In the genomic region with DNA sequence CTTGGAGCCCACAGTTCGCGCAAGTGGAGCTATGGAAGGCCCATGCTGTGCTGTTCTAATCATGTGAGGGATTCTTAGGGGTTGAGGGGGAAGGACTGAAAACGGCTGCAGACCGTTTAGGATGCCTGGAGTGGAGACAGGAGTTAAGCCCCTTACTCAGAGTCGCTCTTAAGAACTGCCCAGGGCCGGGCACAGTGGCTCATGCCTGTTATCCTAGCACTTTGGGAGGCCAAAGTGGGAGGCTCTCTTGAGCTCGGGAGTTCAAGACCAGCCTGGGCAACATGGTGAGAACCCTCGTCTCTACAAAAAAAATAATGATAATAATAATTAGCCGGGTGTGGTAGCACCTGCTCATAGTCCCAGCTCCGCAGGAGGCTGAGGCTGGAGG, we compare ENCODE assay signal across 8 cellular contexts. TPM values are rescaled to one million over a fixed set of nuclear protein-coding genes. Genes with fewer than 3 reads are reported as not detected.
A peak's percentile ranks its signal among the peaks of the same experiment; 100 is the strongest.
DNase-seq lines count a peak whose midpoint lies in the region; ATAC-seq and TF ChIP-seq lines count a peak whose summit lies in the region.

No MANE protein-coding gene starts in this region.

- DNase-seq in stimulated activated naive CD8-positive, alpha-beta T cell treated with anti-CD3 and anti-CD28 coated beads, Interleukin-15, Interleukin-2, amounts not matched to agents 100 U/mL and 50 U/mL, for 24 hours = no peak
- DNase-seq in breast epithelium (ENCODE audit: low spot score in 2 of 2) = no peak
- DNase-seq in mesothelial cell of epicardium (ENCODE audit: low spot score in 2 of 2, unreplicated experiment in 2 of 2) = no peak
- DNase-seq in aorta = no peak
- no peak for DNase-seq in GM20000 (ENCODE audit: low spot score)
- DNase-seq in AG08395 (ENCODE audit: low spot score) = no peak

- TF ChIP-seq CTCF in breast epithelium (IDR thresholded peaks at IDR 0.05) = no peak
- TF ChIP-seq CTCF in mesothelial cell of epicardium (IDR thresholded peaks at IDR 0.05; ENCODE audit: unreplicated experiment) = no peak
- no peak for TF ChIP-seq CTCF in GM20000 (IDR thresholded peaks at IDR 0.05; ENCODE audit: extremely low read depth, missing control alignments)

- no peaks in the 10 kb centered on the region for H3K27me3 Mint-ChIP-seq in stimulated activated naive CD8-positive, alpha-beta T cell treated with anti-CD3 and anti-CD28 coated beads, Interleukin-15, Interleukin-2, amounts not matched to agents 100 ng/mL and 50 ng/mL, for 24 hours
- no peaks in the 10 kb centered on the region for H3K27me3 Mint-ChIP-seq in mesothelial cell of epicardium (ENCODE audit: low read depth)

- TF ChIP-seq POLR2A in breast epithelium (IDR thresholded peaks at IDR 0.05) = no peak

- H3K4me3 Mint-ChIP-seq in stimulated activated naive CD8-positive, alpha-beta T cell treated with anti-CD3 and anti-CD28 coated beads, Interleukin-15, Interleukin-2, amounts not matched to agents 100 ng/mL and 50 ng/mL, for 24 hours = no peak overlapping the region
- H3K4me3 Mint-ChIP-seq in mesothelial cell of epicardium = no peak overlapping the region

- no peaks in the 10 kb centered on the region for H3K9me3 ChIP-seq in breast epithelium
- no peaks in the 10 kb centered on the region for H3K9me3 ChIP-seq in aorta (ENCODE audit: control insufficient read depth, low read length)

- intact Hi-C loops in breast epithelium (cut with DNase I; ENCODE audit: low total_unique reads) = no loop called here
- intact Hi-C loops in aorta (cut with DNase I) = loop anchor here (1.0 kb wide), 1 partner anchor 19 kb away; no protein-coding TSS in a partner anchor

- H3K27ac ChIP-seq in breast epithelium = peak overlapping the region; percentile 100
- peak overlapping the region; percentile 91 to 96 for H3K27ac ChIP-seq in aorta (ENCODE audit: low read depth in 1 of 2, low read length in 2 of 2)

- no peaks in the 10 kb centered on the region for H3K36me3 ChIP-seq in breast epithelium
- H3K36me3 ChIP-seq in aorta (ENCODE audit: control insufficient read depth in 1 of 2, insufficient read depth in 2 of 2, low read length in 1 of 2) = no peaks in the 10 kb centered on the region

- no peaks in the 10 kb centered on the region for H3K9me3 Mint-ChIP-seq in stimulated activated naive CD8-positive, alpha-beta T cell treated with anti-CD3 and anti-CD28 coated beads, Interleukin-15, Interleukin-2, amounts not matched to agents 100 ng/mL and 50 ng/mL, for 24 hours
- H3K9me3 Mint-ChIP-seq in mesothelial cell of epicardium = no peaks in the 10 kb centered on the region

- H3K27ac Mint-ChIP-seq in stimulated activated naive CD8-positive, alpha-beta T cell treated with anti-CD3 and anti-CD28 coated beads, Interleukin-15, Interleukin-2, amounts not matched to agents 100 ng/mL and 50 ng/mL, for 24 hours = peak overlapping the region; percentile 92
- H3K27ac Mint-ChIP-seq in mesothelial cell of epicardium = peak overlapping the region; percentile 100

- 13 to 16% methylated on average over 10 of the region's 10 CpGs for WGBS in aorta, 2 donors

- ATAC-seq in stimulated activated naive CD8-positive, alpha-beta T cell treated with anti-CD3 and anti-CD28 coated beads, Interleukin-15, Interleukin-2, amounts not matched to agents 100 U/mL and 50 U/mL, for 24 hours = no peak
- ATAC-seq in aorta (ENCODE audit: low FRiP score) = peak; percentile 0
- no peak for ATAC-seq in GM21367 (IDR thresholded peaks at IDR 0.05; ENCODE audit: unreplicated experiment)

- H3K27me3 ChIP-seq in breast epithelium (no peaks in the 10 kb centered on the region), aorta (ENCODE audit: control insufficient read depth in 1 of 2, insufficient read depth in 2 of 2, low read length in 1 of 2) (no peaks in the 10 kb centered on the region)

- peaks cover 0 to 7% of the 10 kb centered on the region in 2 donors for H3K4me1 ChIP-seq in breast epithelium
- no peaks in the 10 kb centered on the region for H3K4me1 ChIP-seq in aorta (ENCODE audit: control insufficient read depth in 1 of 2, insufficient read depth in 2 of 2, low read length in 2 of 2)

- H3K36me3 Mint-ChIP-seq in stimulated activated naive CD8-positive, alpha-beta T cell treated with anti-CD3 and anti-CD28 coated beads, Interleukin-15, Interleukin-2, amounts not matched to agents 100 ng/mL and 50 ng/mL, for 24 hours (ENCODE audit: low read depth) = no peaks in the 10 kb centered on the region
- H3K36me3 Mint-ChIP-seq in mesothelial cell of epicardium = no peaks in the 10 kb centered on the region

- H3K4me3 ChIP-seq in breast epithelium = peak overlapping the region; percentile 89 to 96 (median 94)
- peak overlapping the region; percentile 27 to 47 for H3K4me3 ChIP-seq in aorta (ENCODE audit: low read length in 2 of 2)

- peaks cover 32% of the 10 kb centered on the region for H3K4me1 Mint-ChIP-seq in stimulated activated naive CD8-positive, alpha-beta T cell treated with anti-CD3 and anti-CD28 coated beads, Interleukin-15, Interleukin-2, amounts not matched to agents 100 ng/mL and 50 ng/mL, for 24 hours (ENCODE audit: low read depth)
- H3K4me1 Mint-ChIP-seq in mesothelial cell of epicardium = peaks cover 15% of the 10 kb centered on the region

RNA-seq across cellular contexts. Expression of a gene that starts 1.1 kb away (rescaled TPM):
- 10 to 100 TPM; 23.2 to 31.6 (median 27.2) TPM for total RNA-seq in breast epithelium
- total RNA-seq in mesothelial cell of epicardium = 36.1 to 40.9 TPM (median 38.2 TPM) in 3 replicates
- 10 to 100 TPM; 18.7 to 30.5 TPM for total RNA-seq in aorta
- 10 to 100 TPM in 1 of 2 donors, 1 to 10 TPM in 1; 5.1 to 11.0 TPM for polyA plus RNA-seq in aorta

RNA-seq across cellular contexts. Expression of a gene that starts 13.4 kb away (rescaled TPM):
- total RNA-seq in breast epithelium (10 to 100 TPM; 11.5 to 18.9 (median 13.4) TPM), mesothelial cell of epicardium (24.9 to 26.9 TPM (median 26.2 TPM) in 3 replicates), aorta (10 to 100 TPM; 21.4 to 25.1 TPM)
- 10 to 100 TPM; 11.8 to 16.6 TPM for polyA plus RNA-seq in aorta

RNA-seq across cellular contexts. Expression of a gene that starts 19.7 kb away (rescaled TPM):
- total RNA-seq in breast epithelium (10 to 100 TPM; 11.5 to 84.3 (median 77.7) TPM), mesothelial cell of epicardium (78.9 to 84.2 TPM (median 80.1 TPM) in 3 replicates), aorta (10 to 100 TPM; 20.7 to 41.3 TPM)
- polyA plus RNA-seq in aorta = 100 to 1,000 TPM in 1 of 2 donors, 10 to 100 TPM in 1; 10.3 to 176 TPM
